Comparison of ENCODE assay signal across 8 cellular contexts in genomic region chr5:180291234-180291940, GRCh38. TPM values are rescaled to one million over a fixed set of nuclear protein-coding genes. Genes with fewer than 3 reads are reported as not detected.
DNase-seq lines count a peak whose midpoint lies in the region; ATAC-seq and TF ChIP-seq lines count a peak whose summit lies in the region.

No MANE protein-coding gene starts in this region.

- H3K4me3 Mint-ChIP-seq in activated T-helper 17 cell treated with anti-CD3 and anti-CD28 coated beads, Interleukin-2, amount 50 U/mL, for 72 hours: peak overlapping the region; percentile 85

- TF ChIP-seq CTCF in gastrocnemius medialis (IDR thresholded peaks at IDR 0.05 in 4 of 5, conservative IDR thresholded peaks at IDR 0.05 in 1 of 5): peak in 1 of 5 experiments; percentile 19

- no peak overlapping the region for H3K27ac ChIP-seq in HUES6 (ENCODE audit: low read depth, low read length)
- H3K27ac ChIP-seq in gastrocnemius medialis: peak overlapping the region; percentile 19 to 81 (median 54)

- peaks cover 29% of the 10 kb centered on the region for H3K4me1 Mint-ChIP-seq in activated T-helper 17 cell treated with anti-CD3 and anti-CD28 coated beads, Interleukin-2, amount 50 U/mL, for 72 hours

- H3K4me3 ChIP-seq in HUES6 (ENCODE audit: low read depth, low read length) (peak overlapping the region; percentile 93), gastrocnemius medialis (peak overlapping the region; percentile 56 to 91 (median 70))

- H3K9me3 ChIP-seq in HUES6 (ENCODE audit: control insufficient read depth, insufficient read depth, low read depth, low read length) (0 out of 2 replicates have a peak, but pooled peaks cover 2% of the 10 kb centered on the region), gastrocnemius medialis (no peaks in the 10 kb centered on the region)

- peak overlapping the region; percentile 76 for H3K9ac ChIP-seq in HUES6 (ENCODE audit: low read length)

- H3K36me3 ChIP-seq in HUES6 (ENCODE audit: control insufficient read depth, insufficient read depth, low read length) (peaks cover 11% of the 10 kb centered on the region), gastrocnemius medialis (no peaks in the 10 kb centered on the region)

- peaks cover 22% of the 10 kb centered on the region for H3K4me1 ChIP-seq in HUES6 (ENCODE audit: control insufficient read depth, insufficient read depth, low read length)
- H3K4me1 ChIP-seq in gastrocnemius medialis: peaks cover 15% of the 10 kb centered on the region in 2 donors

- H3K27ac Mint-ChIP-seq in activated T-helper 17 cell treated with anti-CD3 and anti-CD28 coated beads, Interleukin-2, amount 50 U/mL, for 72 hours: peak overlapping the region; percentile 79

- H3K27me3 Mint-ChIP-seq in activated T-helper 17 cell treated with anti-CD3 and anti-CD28 coated beads, Interleukin-2, amount 50 U/mL, for 72 hours: no peaks in the 10 kb centered on the region

- no peaks in the 10 kb centered on the region for H3K9me3 Mint-ChIP-seq in activated T-helper 17 cell treated with anti-CD3 and anti-CD28 coated beads, Interleukin-2, amount 50 U/mL, for 72 hours

- H3K36me3 Mint-ChIP-seq in activated T-helper 17 cell treated with anti-CD3 and anti-CD28 coated beads, Interleukin-2, amount 50 U/mL, for 72 hours (ENCODE audit: low read depth): peaks cover 15% of the 10 kb centered on the region

- intact Hi-C loops in gastrocnemius medialis (cut with DNase I; ENCODE audit: low total_unique reads): loop anchor here (5.0 kb wide), 1 partner anchor 521 kb away; no protein-coding TSS in a partner anchor

- TF ChIP-seq POLR2A in gastrocnemius medialis (IDR thresholded peaks at IDR 0.05): no peak

- H3K27me3 ChIP-seq in HUES6 (ENCODE audit: control insufficient read depth, insufficient read depth, low read length) (no peaks in the 10 kb centered on the region), gastrocnemius medialis (no peaks in the 10 kb centered on the region)

- in situ Hi-C loops in gastrocnemius medialis (cut with MboI; ENCODE audit: low sequenced_read_pairs in 4 of 4): loop anchor here in 2 of 4 donors (10.0 kb wide), 2 partner anchors 173 to 183 kb away; no protein-coding TSS in a partner anchor

- DNase-seq in NCI-H2171 treated with DMSO at 0.1 percent for 48 hours (lab: John Stamatoyannopoulos, UW) (peak; percentile 16), NCI-H2171 (lab: John Stamatoyannopoulos, UW) (no peak), hepatic stellate cell (ENCODE audit: low spot score) (peak; percentile 57), gastrocnemius medialis (no peak)

- ATAC-seq in GM21576 (IDR thresholded peaks at IDR 0.05; ENCODE audit: unreplicated experiment) (peak; percentile 38), gastrocnemius medialis (peak; percentile 45 to 59), esophagus mucosa (no peak)
- peak; percentile 50 for ATAC-seq in activated T-helper 17 cell treated with anti-CD3 and anti-CD28 coated beads, Interleukin-2, amount 50 U/mL, for 72 hours (replicated peaks)

RNA-seq across cellular contexts. Expression of gene MAPK9, which starts 0.5 kb away (rescaled TPM):
- total RNA-seq in activated T-helper 17 cell treated with anti-CD3 and anti-CD28 coated beads, Interleukin-2, amount 50 U/mL, for 72 hours: 10 to 100 TPM; 24.6 to 41.3 TPM
- total RNA-seq in gastrocnemius medialis: 10 to 100 TPM; 18.3 to 27.0 (median 23.9) TPM
- total RNA-seq in esophagus mucosa: 16.3 TPM

Comparison
In these comparisons a context has a peak if more than half of its experiments do, and no peak if none do; other contexts are left out.
1. DNase-seq: peak in NCI-H2171 treated with DMSO at 0.1 percent for 48 hours (single experiment) and hepatic stellate cell (single experiment); none in NCI-H2171 (single experiment) and gastrocnemius medialis (0 of 2).